Comparison of ENCODE assay signal across 27 cellular contexts in genomic region chr4:86329431-86329830, GRCh38. TPM values are rescaled to one million over a fixed set of nuclear protein-coding genes. Genes with fewer than 3 reads are reported as not detected.
"Had no signal": no experiment of that assay in that cellular context is flagged by ENCODE, and none has a peak within 500 bp of the region (broad histone marks: within the 10 kb centered on the region; RNA-seq: fewer than 3 reads in every experiment).

No MANE protein-coding gene starts in this region.

- H3K36me3 ChIP-seq: brain microvascular endothelial cell, colonic mucosa, esophagus squamous epithelium, gastroesophageal sphincter, heart right ventricle had no signal

- H3K27me3 ChIP-seq: brain microvascular endothelial cell, colonic mucosa, esophagus squamous epithelium, gastroesophageal sphincter, heart right ventricle had no signal

- H3K27ac ChIP-seq: brain microvascular endothelial cell, colonic mucosa, epithelial cell of prostate, esophagus squamous epithelium, gastroesophageal sphincter, heart right ventricle had no signal

- H3K4me1 ChIP-seq: colonic mucosa, heart right ventricle had no signal

- H3K4me3 ChIP-seq: colonic mucosa, esophagus squamous epithelium, gastroesophageal sphincter, heart right ventricle had no signal

- ATAC-seq: activated T-helper 17 cell treated with anti-CD3 and anti-CD28 coated beads, Interleukin-2, amount 50 U/mL, for 72 hours; gastroesophageal sphincter; heart right ventricle; WTC11 had no signal

- DNase-seq: activated CD4-positive, alpha-beta memory T cell treated with anti-CD3 and anti-CD28 coated beads, Interleukin-2, amount 10 ng/mL, durations not matched to agents 7 days and 5 days; activated CD4-positive, alpha-beta T cell treated with anti-CD3 and anti-CD28 coated beads for 1 hour; activated CD4-positive, alpha-beta T cell treated with anti-CD3 and anti-CD28 coated beads for 4 hours; activated CD4-positive, alpha-beta T cell treated with anti-CD3 and anti-CD28 coated beads, Interleukin-2, amount 10 ng/mL, durations not matched to agents 7 days and 5 days; activated CD4-positive, alpha-beta T cell treated with anti-CD3 and anti-CD28 coated beads, Interleukin-2, amount 50 U/mL, for 4 hours; activated CD8-positive, alpha-beta memory T cell treated with anti-CD3 and anti-CD28 coated beads, Interleukin-2, amount 50 U/mL, for 48 hours; activated effector memory CD4-positive, alpha-beta T cell treated with Interleukin-2 at 50 U/mL for 16 hours; activated gamma-delta T cell treated with Interleukin-2 at 50 U/mL for 16 hours; activated naive CD4-positive, alpha-beta T cell treated with anti-CD3 and anti-CD28 coated beads, Interleukin-2, amount 50 U/mL, for 16 hours; activated naive CD4-positive, alpha-beta T cell treated with Interleukin-2 at 50 U/mL for 16 hours; activated T-cell treated with anti-CD3 and anti-CD28 coated beads for 4 hours; activated T-cell treated with anti-CD3 and anti-CD28 coated beads, Interleukin-2, amount 50 U/mL, for 24 hours; amniotic stem cell; anterior cingulate cortex; brain microvascular endothelial cell; colonic mucosa; effector CD8-positive, alpha-beta T cell; esophagus squamous epithelium; foreskin melanocyte; heart right ventricle; T-helper 2 cell had no signal

RNA-seq across cellular contexts. Expression of gene MAPK10, which starts 30.4 kb away (rescaled TPM):
- total RNA-seq: activated CD4-positive, alpha-beta T cell treated with anti-CD3 and anti-CD28 coated beads, Interleukin-2, amount 10 ng/mL, durations not matched to agents 7 days and 5 days; endothelial cell of umbilical vein; T-helper 1 cell treated with Interleukin-12 subunit alpha and Interleukin-12 subunit beta and Interleukin-4 antibody, amounts not matched to agents 30 ng/mL and 1 ng/mL, for 36 hours had no signal
